In genomic region chr5:134145061-134145757, GRCh38 we compare ENCODE assay signal across 12 cellular contexts. TPM values are rescaled to one million over a fixed set of nuclear protein-coding genes. Genes with fewer than 3 reads are reported as not detected.
A peak's percentile ranks its signal among the peaks of the same experiment; 100 is the strongest.
DNase-seq lines count a peak whose midpoint lies in the region; ATAC-seq and TF ChIP-seq lines count a peak whose summit lies in the region.
"Had no signal": no experiment of that assay in that cellular context is flagged by ENCODE, and none has a peak within 500 bp of the region (broad histone marks: within the 10 kb centered on the region; RNA-seq: fewer than 3 reads in every experiment).

No MANE protein-coding gene starts in this region.

- peak overlapping the region; percentile 55 for H3K4me3 Mint-ChIP-seq in T-helper 17 cell
- H3K4me3 Mint-ChIP-seq in immature natural killer cell, result no peak overlapping the region
- no peak overlapping the region for H3K4me3 Mint-ChIP-seq in type B pancreatic cell
- no peak overlapping the region for H3K4me3 Mint-ChIP-seq in stimulated activated naive B cell treated with anti-CD40 and anti-IgM and Interleukin-4, amounts not matched to agents 10 μg/mL and 1 μg/mL and 100 μg/mL, for 72 hours
- H3K4me3 Mint-ChIP-seq: H9 had no signal

- H3K36me3 ChIP-seq in right atrium auricular region, result peaks cover 65% of the 10 kb centered on the region

- H3K9me3 Mint-ChIP-seq in immature natural killer cell, result no peaks in the 10 kb centered on the region
- no peaks in the 10 kb centered on the region for H3K9me3 Mint-ChIP-seq in type B pancreatic cell
- H3K9me3 Mint-ChIP-seq in stimulated activated naive B cell treated with anti-CD40 and anti-IgM and Interleukin-4, amounts not matched to agents 10 μg/mL and 1 μg/mL and 100 μg/mL, for 72 hours, result no peaks in the 10 kb centered on the region
- H3K9me3 Mint-ChIP-seq: H9 had no signal

- H3K4me3 ChIP-seq in right atrium auricular region, result no peak overlapping the region
- H3K4me3 ChIP-seq: BLaER1 treated with 17β-estradiol and CSF1 and Interleukin-3, amounts not matched to agents 10 nM and 100 nM; gastrocnemius medialis had no signal

- H3K4me1 ChIP-seq in right atrium auricular region, result peaks cover 0 to 23% of the 10 kb centered on the region in 2 donors

- no peak overlapping the region for H3K27ac ChIP-seq in right atrium auricular region
- H3K27ac ChIP-seq: BLaER1 treated with 17β-estradiol and CSF1 and Interleukin-3, amounts not matched to agents 10 nM and 100 nM had no signal

- DNase-seq in right atrium auricular region (ENCODE audit: low spot score), result peak; percentile 36
- DNase-seq in left ventricle myocardium superior, result no peak
- DNase-seq in T-helper 17 cell, result no peak
- no peak for DNase-seq in immature natural killer cell
- peak; percentile 36 for DNase-seq in type B pancreatic cell (ENCODE audit: extremely low spot score, unreplicated experiment)
- no peak for DNase-seq in central memory CD4-positive, alpha-beta T cell
- DNase-seq in stimulated activated naive B cell treated with anti-CD40 and anti-IgM and Interleukin-4, amounts not matched to agents 10 μg/mL and 1 μg/mL and 100 μg/mL, for 72 hours, result no peak

- H3K36me3 Mint-ChIP-seq in T-helper 17 cell (ENCODE audit: low read depth) (peaks cover 17% of the 10 kb centered on the region), immature natural killer cell (peaks cover 0 to 19% (median 4%) of the 10 kb centered on the region in 3 donors), type B pancreatic cell (peaks cover 12% of the 10 kb centered on the region)
- H3K36me3 Mint-ChIP-seq in stimulated activated naive B cell treated with anti-CD40 and anti-IgM and Interleukin-4, amounts not matched to agents 10 μg/mL and 1 μg/mL and 100 μg/mL, for 72 hours, result peaks cover 20 to 42% of the 10 kb centered on the region in 2 donors

- intact Hi-C loops in left ventricle myocardium superior (cut with micrococcal nuclease), result loop anchor here (5.0 kb wide), 1 partner anchor 103 kb away; no protein-coding TSS in a partner anchor

- ATAC-seq in left ventricle myocardium superior (no peak), T-helper 17 cell (peak; percentile 4), HG03378 (IDR thresholded peaks at IDR 0.05; ENCODE audit: unreplicated experiment) (no peak)
- ATAC-seq in stimulated activated naive B cell treated with anti-CD40 and anti-IgM and Interleukin-4, amounts not matched to agents 10 μg/mL and 1 μg/mL and 100 μg/mL, for 72 hours (replicated peaks), result no peak

- no peaks in the 10 kb centered on the region for H3K27me3 ChIP-seq in right atrium auricular region
- H3K27me3 ChIP-seq: BLaER1 treated with 17β-estradiol and CSF1 and Interleukin-3, amounts not matched to agents 10 nM and 100 nM; gastrocnemius medialis had no signal

- H3K27ac Mint-ChIP-seq in T-helper 17 cell, result peak overlapping the region; percentile 100
- H3K27ac Mint-ChIP-seq in immature natural killer cell, result peak overlapping the region; percentile 61 to 89 (median 76)
- peak overlapping the region; percentile 72 for H3K27ac Mint-ChIP-seq in type B pancreatic cell
- H3K27ac Mint-ChIP-seq in stimulated activated naive B cell treated with anti-CD40 and anti-IgM and Interleukin-4, amounts not matched to agents 10 μg/mL and 1 μg/mL and 100 μg/mL, for 72 hours, result no peak overlapping the region

- no peaks in the 10 kb centered on the region for H3K27me3 Mint-ChIP-seq in T-helper 17 cell
- H3K27me3 Mint-ChIP-seq in immature natural killer cell (ENCODE audit: low read depth in 3 of 3), result peaks cover 22 to 34% (median 22%) of the 10 kb centered on the region in 3 donors
- H3K27me3 Mint-ChIP-seq in type B pancreatic cell, result no peaks in the 10 kb centered on the region
- no peaks in the 10 kb centered on the region for H3K27me3 Mint-ChIP-seq in stimulated activated naive B cell treated with anti-CD40 and anti-IgM and Interleukin-4, amounts not matched to agents 10 μg/mL and 1 μg/mL and 100 μg/mL, for 72 hours

- TF ChIP-seq CTCF in right atrium auricular region (IDR thresholded peaks at IDR 0.05), result no peak
- TF ChIP-seq CTCF in type B pancreatic cell (conservative IDR thresholded peaks at IDR 0.05), result no peak

- peaks cover 42% of the 10 kb centered on the region for H3K4me1 Mint-ChIP-seq in T-helper 17 cell
- H3K4me1 Mint-ChIP-seq in immature natural killer cell, result peaks cover 28 to 52% of the 10 kb centered on the region in 2 donors
- peaks cover 29% of the 10 kb centered on the region for H3K4me1 Mint-ChIP-seq in type B pancreatic cell (ENCODE audit: unreplicated experiment)
- H3K4me1 Mint-ChIP-seq in stimulated activated naive B cell treated with anti-CD40 and anti-IgM and Interleukin-4, amounts not matched to agents 10 μg/mL and 1 μg/mL and 100 μg/mL, for 72 hours, result peaks cover 21 to 28% of the 10 kb centered on the region in 2 donors

- H3K9me3 ChIP-seq in right atrium auricular region (no peaks in the 10 kb centered on the region), T-helper 17 cell (ENCODE audit: control insufficient read depth, low read length, poor library complexity, severe bottlenecking) (no peaks in the 10 kb centered on the region)
- H3K9me3 ChIP-seq: BLaER1 treated with 17β-estradiol and CSF1 and Interleukin-3, amounts not matched to agents 10 nM and 100 nM; gastrocnemius medialis had no signal

RNA-seq across cellular contexts. Expression of gene TCF7, which starts 30.7 kb away (rescaled TPM):
- 1 to 10 TPM; 1.3 to 1.7 TPM for total RNA-seq in right atrium auricular region
- 3.4 TPM for total RNA-seq in left ventricle myocardium superior
- 100 to 1,000 TPM; 308 to 405 TPM for total RNA-seq in T-helper 17 cell
- polyA plus RNA-seq in immature natural killer cell, result 10 to 100 TPM; 14.9 to 50.9 (median 38.2) TPM
- 6.2 and 11.7 TPM in 2 replicates for total RNA-seq in type B pancreatic cell (ENCODE audit: low replicate concordance)
- total RNA-seq: occipital lobe had no signal

RNA-seq across cellular contexts. Expression of gene SKP1, which starts 31.5 kb away (rescaled TPM):
- 100 to 1,000 TPM; 287 to 360 TPM for total RNA-seq in right atrium auricular region
- 478 TPM for total RNA-seq in left ventricle myocardium superior
- 100 to 1,000 TPM; 284 to 339 TPM for total RNA-seq in T-helper 17 cell
- 1,000 to 10,000 TPM in 2 of 3 donors, 100 to 1,000 TPM in 1; 955 to 1,349 (median 1,131) TPM for polyA plus RNA-seq in immature natural killer cell
- 308 and 332 TPM in 2 replicates for total RNA-seq in type B pancreatic cell (ENCODE audit: low replicate concordance)

Comparison
In these comparisons a context has a peak if more than half of its experiments do, and no peak if none do; other contexts are left out.
1. DNase-seq: peak in right atrium auricular region (single experiment) and type B pancreatic cell (single experiment); none in left ventricle myocardium superior (single experiment), T-helper 17 cell (0 of 3), immature natural killer cell (0 of 3), central memory CD4-positive, alpha-beta T cell (single experiment) and stimulated activated naive B cell treated with anti-CD40 and anti-IgM and Interleukin-4, amounts not matched to agents 10 μg/mL and 1 μg/mL and 100 μg/mL, for 72 hours (single experiment).
2. RNA of gene TCF7, which starts 30.7 kb away (total RNA-seq): 308 to 405 TPM in T-helper 17 cell; 6.2 to 11.7 TPM in type B pancreatic cell, 3.4 TPM in left ventricle myocardium superior (single experiment) and 1.3 to 1.7 TPM in right atrium auricular region; every median in the first group is over 10 times any median in the second.